In genomic region chr6:81204741-81205140, GRCh38 we compare ENCODE assay signal across 19 cellular contexts.
DNase-seq lines count a peak whose midpoint lies in the region; ATAC-seq, FAIRE-seq and TF ChIP-seq lines count a peak whose summit lies in the region.
"Had no signal": no experiment of that assay in that cellular context is flagged by ENCODE, and none has a peak within 500 bp of the region (broad histone marks: within the 10 kb centered on the region; RNA-seq: fewer than 3 reads in every experiment).

No MANE protein-coding gene starts in this region.

- no peaks in the 10 kb centered on the region for H3K36me3 ChIP-seq in HUES48 (ENCODE audit: control insufficient read depth, insufficient read depth, low read length)
- H3K36me3 ChIP-seq: BE2C, MG63 had no signal

- H3K4me1 ChIP-seq in HUES48 (ENCODE audit: control insufficient read depth, insufficient read depth, low read length) = no peaks in the 10 kb centered on the region
- H3K4me1 ChIP-seq: BE2C had no signal

- ATAC-seq in GM21786 (IDR thresholded peaks at IDR 0.05; ENCODE audit: unreplicated experiment) = no peak
- ATAC-seq: activated CD4-positive, alpha-beta T cell treated with anti-CD3 and anti-CD28 coated beads for 36 hours; Right ventricle myocardium inferior; stimulated activated memory B cell treated with anti-CD40 and anti-IgM and Interleukin-4, amounts not matched to agents 10 μg/mL and 1 μg/mL and 100 μg/mL, for 72 hours had no signal

- H3K27me3 ChIP-seq in HUES48 (ENCODE audit: control insufficient read depth, insufficient read depth, low read length) = no peaks in the 10 kb centered on the region
- H3K27me3 ChIP-seq: BE2C, MG63 had no signal

- H3K4me3 ChIP-seq in AG09309 (ENCODE audit: control insufficient read depth, low read depth, low read length) (no peak overlapping the region), HUES48 (ENCODE audit: low read depth, low read length) (no peak overlapping the region), astrocyte of the cerebellum (ENCODE audit: low read depth, low read length) (no peak overlapping the region)
- H3K4me3 ChIP-seq: MG63 had no signal

- H3K9ac ChIP-seq in HUES48 (ENCODE audit: low read depth, low read length) = no peak overlapping the region

- peak; percentile 88 for FAIRE-seq in islet of Langerhans (lab: Jason Lieb, UNC)
- FAIRE-seq in RCC 7860 (lab: Jason Lieb, UNC) = no peak
- FAIRE-seq: keratinocyte had no signal

- H3K27ac ChIP-seq in HUES48 (ENCODE audit: low read depth, low read length) = peak overlapping the region; percentile 12

- peaks cover 6% of the 10 kb centered on the region for H3K9me3 ChIP-seq in HUES48 (ENCODE audit: control insufficient read depth, insufficient read depth, low read length)
- H3K9me3 ChIP-seq: BE2C, MG63 had no signal

- in situ Hi-C loops in astrocyte of the cerebellum (cut with HindIII; ENCODE audit: low sequenced_read_pairs) = no loop called here
- in situ Hi-C loops in KBM-7 (cut with MboI; ENCODE audit: low pct_unique_long_range_greater_than_20kb, low sequenced_read_pairs) = no loop called here

- peak; percentile 17 for DNase-seq in AG09309 (ENCODE audit: low read depth)
- DNase-seq in astrocyte of the cerebellum (ENCODE audit: low read depth) = peak; percentile 35
- no peak for DNase-seq in KBM-7
- no peak for DNase-seq in NCI-H524 (lab: John Stamatoyannopoulos, UW)
- DNase-seq in RCC 7860 (ENCODE audit: low spot score) = no peak
- DNase-seq: activated CD4-positive, alpha-beta T cell treated with anti-CD3 and anti-CD28 coated beads for 36 hours; activated naive CD4-positive, alpha-beta T cell treated with anti-CD3 and anti-CD28 coated beads, Interleukin-2, amount 10 ng/mL, durations not matched to agents 7 days and 5 days; BE2C; DMS79 treated with DMSO at 0.1 percent for 48 hours; effector CD8-positive, alpha-beta T cell; MG63; midbrain; NK-92 treated with Interleukin-12 subunit alpha and Interleukin-12 subunit beta, amount 100 ng/mL, for 24 hours had no signal

- TF ChIP-seq CTCF in AG09309 (IDR thresholded peaks at IDR 0.05; ENCODE audit: control insufficient read depth, insufficient read depth, low read depth, low read length, missing control alignments) = no peak
- TF ChIP-seq CTCF in astrocyte of the cerebellum (IDR thresholded peaks at IDR 0.05; ENCODE audit: low read depth, low read length, missing control alignments) = no peak

Comparison
In these comparisons a context has a peak if more than half of its experiments do, and no peak if none do; other contexts are left out.
1. DNase-seq: peak in AG09309 (single experiment) and astrocyte of the cerebellum (single experiment); none in KBM-7 (single experiment), NCI-H524 (0 of 2) and RCC 7860 (single experiment).